In the genomic region with DNA sequence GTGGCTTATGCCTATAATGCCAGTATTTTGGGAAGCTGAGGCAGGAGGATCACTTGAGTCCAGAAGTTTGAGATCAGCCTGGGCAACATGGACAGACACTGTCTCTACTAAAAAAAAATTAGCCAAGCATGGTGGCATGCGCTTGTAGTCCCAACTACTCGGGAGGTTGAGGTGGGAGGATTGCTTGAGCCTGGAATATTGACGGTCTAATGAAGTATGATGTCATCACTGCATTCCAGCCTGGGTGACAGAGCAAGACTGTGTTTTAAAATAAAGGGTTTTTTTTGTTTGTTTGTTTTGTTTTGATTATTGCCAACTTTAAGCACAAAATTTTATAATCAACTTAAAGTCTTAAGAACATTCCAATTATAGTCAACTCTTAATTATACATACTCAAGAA, we compare ENCODE assay signal across 33 cellular contexts. TPM values are rescaled to one million over a fixed set of nuclear protein-coding genes. Genes with fewer than 3 reads are reported as not detected.
A peak's percentile ranks its signal among the peaks of the same experiment; 100 is the strongest.
DNase-seq lines count a peak whose midpoint lies in the region; ATAC-seq and TF ChIP-seq lines count a peak whose summit lies in the region.
"Had no signal": no experiment of that assay in that cellular context is flagged by ENCODE, and none has a peak within 500 bp of the region (broad histone marks: within the 10 kb centered on the region; RNA-seq: fewer than 3 reads in every experiment).

No MANE protein-coding gene starts in this region.

- H3K27ac Mint-ChIP-seq in dendritic cell treated with granulocyte-macrophage colony-stimulating factor and Interleukin-4, amounts not matched to agents 40 ng/mL and 50 ng/mL, for 4 days: peak overlapping the region; percentile 74
- H3K27ac Mint-ChIP-seq: activated CD4-positive, alpha-beta memory T cell treated with anti-CD3 and anti-CD28 coated beads for 36 hours; activated naive CD4-positive, alpha-beta T cell treated with anti-CD3 and anti-CD28 coated beads for 36 hours; B cell; CD8-positive, alpha-beta T cell had no signal

- H3K18ac ChIP-seq in trophoblast cell (ENCODE audit: low read length): peak overlapping the region; percentile 46

- H3K23ac ChIP-seq in trophoblast cell (ENCODE audit: low read length): no peak overlapping the region

- peaks cover 5% of the 10 kb centered on the region for H3K79me1 ChIP-seq in trophoblast cell (ENCODE audit: low read length)

- H2BK120ac ChIP-seq in trophoblast cell (ENCODE audit: insufficient read depth, low read length, poor library complexity): peak overlapping the region; percentile 20

- H3K4me3 ChIP-seq in left ventricle myocardium inferior (no peak overlapping the region), Loucy (ENCODE audit: low read length, poor library complexity, severe bottlenecking) (no peak overlapping the region), trophoblast cell (ENCODE audit: low read depth, low read length) (no peak overlapping the region)
- H3K4me3 ChIP-seq: A549, cardiac muscle cell, HAP-1, pancreas, SK-N-MC, stomach, tibial artery had no signal

- H3K4me1 ChIP-seq in left ventricle myocardium inferior (peaks cover 73% of the 10 kb centered on the region), Loucy (ENCODE audit: insufficient read depth, low read length, poor library complexity, severe bottlenecking) (peaks cover 47% of the 10 kb centered on the region), trophoblast cell (ENCODE audit: control insufficient read depth in 1 of 2, insufficient read depth in 2 of 2, low read length in 2 of 2) (peaks cover 13 to 14% of the 10 kb centered on the region in 2 experiments)

- H4K12ac ChIP-seq in trophoblast cell (ENCODE audit: low read depth, low read length): no peak overlapping the region

- H3K27me3 ChIP-seq in left ventricle myocardium inferior (ENCODE audit: low read depth): no peaks in the 10 kb centered on the region
- H3K27me3 ChIP-seq in Loucy (ENCODE audit: insufficient read depth, low read length, poor library complexity, severe bottlenecking): no peaks in the 10 kb centered on the region
- H3K27me3 ChIP-seq in trophoblast cell (ENCODE audit: insufficient read depth, low read length): no peaks in the 10 kb centered on the region
- H3K27me3 ChIP-seq: cardiac muscle cell, pancreas, stomach, tibial artery had no signal

- peak overlapping the region; percentile 70 for H3K27ac ChIP-seq in left ventricle myocardium inferior (replicated peaks)
- peak overlapping the region; percentile 66 for H3K27ac ChIP-seq in trophoblast cell (ENCODE audit: low read depth, low read length)
- H3K27ac ChIP-seq: A549, cardiac muscle cell, pancreas, RWPE1, SK-N-MC, tibial artery had no signal

- no peaks in the 10 kb centered on the region for H3K27me3 Mint-ChIP-seq in dendritic cell treated with granulocyte-macrophage colony-stimulating factor and Interleukin-4, amounts not matched to agents 40 ng/mL and 50 ng/mL, for 4 days
- H3K27me3 Mint-ChIP-seq: activated CD4-positive, alpha-beta memory T cell treated with anti-CD3 and anti-CD28 coated beads for 36 hours; B cell had no signal

- peak overlapping the region; percentile 36 for H2BK5ac ChIP-seq in trophoblast cell (ENCODE audit: low read depth, low read length, poor library complexity)

- peak overlapping the region; percentile 77 for H2BK12ac ChIP-seq in trophoblast cell (ENCODE audit: low read length)

- H2AFZ ChIP-seq in Loucy (ENCODE audit: low read length) (no peak overlapping the region), trophoblast cell (ENCODE audit: insufficient read depth, low read length, poor library complexity) (no peak overlapping the region)

- H3K4me2 ChIP-seq in Loucy (ENCODE audit: low read depth, low read length, poor library complexity, severe bottlenecking) (peak overlapping the region; percentile 62), trophoblast cell (ENCODE audit: low read length) (no peak overlapping the region)
- H3K4me2 ChIP-seq: A549 had no signal

- H2AK5ac ChIP-seq in trophoblast cell (ENCODE audit: low read length): no peak overlapping the region

- H3K36me3 ChIP-seq in left ventricle myocardium inferior (no peaks in the 10 kb centered on the region), Loucy (ENCODE audit: insufficient read depth, low read length) (peaks cover 5% of the 10 kb centered on the region; the same call in 1 of the 2 replicates), trophoblast cell (ENCODE audit: control insufficient read depth in 1 of 2, insufficient read depth in 2 of 2, low read length in 2 of 2) (peaks cover 0 to 4% of the 10 kb centered on the region in 2 experiments)
- H3K36me3 ChIP-seq: cardiac muscle cell, pancreas had no signal

- peaks cover 46% of the 10 kb centered on the region for H4K20me1 ChIP-seq in Loucy (ENCODE audit: insufficient read depth, low read length, poor library complexity, severe bottlenecking)

- peaks cover 8% of the 10 kb centered on the region for H3K9me3 Mint-ChIP-seq in dendritic cell treated with granulocyte-macrophage colony-stimulating factor and Interleukin-4, amounts not matched to agents 40 ng/mL and 50 ng/mL, for 4 days
- H3K9me3 Mint-ChIP-seq: activated CD4-positive, alpha-beta memory T cell treated with anti-CD3 and anti-CD28 coated beads for 36 hours; activated naive CD4-positive, alpha-beta T cell treated with anti-CD3 and anti-CD28 coated beads for 36 hours; CD8-positive, alpha-beta T cell had no signal

- H3K79me2 ChIP-seq in Loucy (ENCODE audit: insufficient read depth, low read length) (peaks cover 57% of the 10 kb centered on the region), trophoblast cell (ENCODE audit: control insufficient read depth, insufficient read depth, low read length, poor library complexity) (peaks cover 6% of the 10 kb centered on the region)

- peak overlapping the region; percentile 49 for H3K14ac ChIP-seq in trophoblast cell (ENCODE audit: low read length)

- no peak overlapping the region for H3K4me3 Mint-ChIP-seq in dendritic cell treated with granulocyte-macrophage colony-stimulating factor and Interleukin-4, amounts not matched to agents 40 ng/mL and 50 ng/mL, for 4 days
- H3K4me3 Mint-ChIP-seq: activated CD4-positive, alpha-beta memory T cell treated with anti-CD3 and anti-CD28 coated beads for 36 hours; activated naive CD4-positive, alpha-beta T cell treated with anti-CD3 and anti-CD28 coated beads for 36 hours; B cell; CD8-positive, alpha-beta T cell; neural crest cell had no signal

- peaks cover 47% of the 10 kb centered on the region for H3K4me1 Mint-ChIP-seq in dendritic cell treated with granulocyte-macrophage colony-stimulating factor and Interleukin-4, amounts not matched to agents 40 ng/mL and 50 ng/mL, for 4 days (ENCODE audit: low read depth)

- H3K36me3 Mint-ChIP-seq in dendritic cell treated with granulocyte-macrophage colony-stimulating factor and Interleukin-4, amounts not matched to agents 40 ng/mL and 50 ng/mL, for 4 days (ENCODE audit: low read depth): peaks cover 16% of the 10 kb centered on the region

- H3K9me3 ChIP-seq in left ventricle myocardium inferior (replicated peaks) (no peaks in the 10 kb centered on the region), Loucy (ENCODE audit: insufficient read depth, low read depth, low read length) (no peaks in the 10 kb centered on the region), trophoblast cell (ENCODE audit: insufficient read depth, low read depth, low read length) (no peaks in the 10 kb centered on the region)
- H3K9me3 ChIP-seq: A549, HAP-1, pancreas, stomach, tibial artery had no signal

- no CpG with 5 or more reads among the region's 3 CpGs for WGBS in trophoblast cell (ENCODE audit: extremely low coverage, insufficient coverage, insufficient read length)

- ATAC-seq in HG03196 (IDR thresholded peaks at IDR 0.05; ENCODE audit: unreplicated experiment): no peak
- ATAC-seq in HG03139 (IDR thresholded peaks at IDR 0.05; ENCODE audit: unreplicated experiment): no peak
- ATAC-seq: A549; CD8-positive, alpha-beta T cell; esophagus mucosa; pancreas had no signal

- H3K9ac ChIP-seq in Loucy (ENCODE audit: low read depth, low read length, poor library complexity, severe bottlenecking) (no peak overlapping the region), trophoblast cell (ENCODE audit: low read length) (no peak overlapping the region)

- no peak overlapping the region for H4K91ac ChIP-seq in trophoblast cell (ENCODE audit: low read depth, low read length)

- no peaks in the 10 kb centered on the region for H3F3A ChIP-seq in Loucy (ENCODE audit: low read depth)

- TF ChIP-seq CTCF in left ventricle myocardium inferior (IDR thresholded peaks at IDR 0.05; ENCODE audit: borderline replicate concordance) (no peak), Loucy (conservative IDR thresholded peaks at IDR 0.05; ENCODE audit: low read length) (no peak)

- H4K8ac ChIP-seq in trophoblast cell (ENCODE audit: low read depth, low read length): peak overlapping the region; percentile 50

- DNase-seq in left ventricle myocardium inferior (no peak), cardiac septum (ENCODE audit: low spot score) (no peak), trophoblast cell (peak; percentile 6 to 49), AG20443 (ENCODE audit: low spot score) (no peak)
- DNase-seq: activated CD4-positive, alpha-beta memory T cell treated with anti-CD3 and anti-CD28 coated beads for 36 hours; activated CD4-positive, CD25-positive, alpha-beta regulatory T cell; activated CD8-positive, alpha-beta memory T cell treated with anti-CD3 and anti-CD28 coated beads, Interleukin-2, amount 50 U/mL, for 4 hours; activated naive CD4-positive, alpha-beta T cell treated with anti-CD3 and anti-CD28 coated beads for 36 hours; CD8-positive, alpha-beta T cell; dermis blood vessel endothelial cell; hippocampal formation; Karpas-422; NCI-H1417 treated with DMSO at 0.1 percent for 48 hours; NCI-H2029 treated with DMSO at 0.1 percent for 48 hours; NCI-H524 treated with DMSO at 0.1 percent for 48 hours; OCI-M1; pancreas; stimulated activated CD4-positive, alpha-beta T cell treated with anti-CD3 and anti-CD28 coated beads, Interleukin-2, amount 100 ng/mL, for 24 hours; stimulated activated CD8-positive, alpha-beta memory T cell treated with anti-CD3 and anti-CD28 coated beads, Interleukin-4, amount 100 ng/mL, for 48 hours; stomach; tibial artery had no signal

- no peaks in the 10 kb centered on the region for H3K9me2 ChIP-seq in Loucy (replicated peaks; ENCODE audit: low read depth, low read length)

- peak overlapping the region; percentile 28 for H3K4ac ChIP-seq in trophoblast cell (ENCODE audit: low read depth, low read length)

- intact Hi-C loops in left ventricle myocardium inferior (cut with micrococcal nuclease) (no loop called here), cardiac septum (cut with DNase I) (no loop called here)
- intact Hi-C loops in dendritic cell treated with granulocyte-macrophage colony-stimulating factor and Interleukin-4, amounts not matched to agents 40 ng/mL and 50 ng/mL, for 4 days (cut with micrococcal nuclease): loop anchor here (1.0 kb wide), 1 partner anchor 27 kb away; no protein-coding TSS in a partner anchor

RNA-seq across cellular contexts. Expression of gene PLSCR1, which starts 6.8 kb away (rescaled TPM):
- total RNA-seq in left ventricle myocardium inferior: 25.4 TPM
- total RNA-seq in cardiac septum: 43.5 TPM
- 57.9 and 58.5 TPM in 2 replicates for polyA plus RNA-seq in trophoblast cell (2013)

Comparison
In these comparisons a context has a peak if more than half of its experiments do, and no peak if none do; other contexts are left out.
1. DNase-seq: peak in trophoblast cell (2 of 2); none in left ventricle myocardium inferior (single experiment), cardiac septum (single experiment) and AG20443 (single experiment).